ENCODE assay signal across 9 cellular contexts in genomic region chr3:2098398-2099027, GRCh38. TPM values are rescaled to one million over a fixed set of nuclear protein-coding genes. Genes with fewer than 3 reads are reported as not detected.
DNase-seq lines count a peak whose midpoint lies in the region; ATAC-seq, FAIRE-seq and TF ChIP-seq lines count a peak whose summit lies in the region.
"Had no signal": no experiment of that assay in that cellular context is flagged by ENCODE, and none has a peak within 500 bp of the region (broad histone marks: within the 10 kb centered on the region; RNA-seq: fewer than 3 reads in every experiment).

Gene CNTN4 (plus strand): TSS chr3:2098866.

- H3K36me3 Mint-ChIP-seq in astrocyte (ENCODE audit: low read depth, unreplicated experiment), result no peaks in the 10 kb centered on the region

- DNase-seq in DMS 273 (lab: John Stamatoyannopoulos, UW; ENCODE audit: unreplicated experiment), result peak; percentile 68
- no peak for DNase-seq in DMS 273 treated with DMSO at 0.1 percent for 48 hours (lab: John Stamatoyannopoulos, UW)
- peak; percentile 59 for DNase-seq in NCI-H2107 (lab: John Stamatoyannopoulos, UW)
- DNase-seq in astrocyte (ENCODE audit: low read depth), result no peak
- peak; percentile 62 to 79 for DNase-seq in left colon
- peak; percentile 3 to 4 for DNase-seq in stimulated activated CD8-positive, alpha-beta memory T cell treated with anti-CD3 and anti-CD28 coated beads, Interleukin-15, amount 100 ng/mL, for 48 hours (ENCODE audit: low read depth in 2 of 2)
- DNase-seq in HT-29 (ENCODE audit: low spot score), result no peak

- no peaks in the 10 kb centered on the region for H3K9me3 ChIP-seq in astrocyte (ENCODE audit: insufficient read depth, low read depth, low read length)

- peak within 1 kb of the TSS; percentile 69 for H3K4me2 ChIP-seq in astrocyte (ENCODE audit: low read length)

- H4K20me1 ChIP-seq in astrocyte (ENCODE audit: insufficient read depth, low read length), result no peaks in the 10 kb centered on the region

- no peaks in the 10 kb centered on the region for H3K79me2 ChIP-seq in astrocyte (ENCODE audit: insufficient read depth, low read length)

- H3K9me3 Mint-ChIP-seq in astrocyte (ENCODE audit: unreplicated experiment), result peaks cover 20% of the 10 kb centered on the region

- no peaks in the 10 kb centered on the region for H3K27me3 Mint-ChIP-seq in astrocyte (ENCODE audit: low read depth, unreplicated experiment)

- H3K36me3 ChIP-seq in astrocyte (ENCODE audit: insufficient read depth, low read length), result no peaks in the 10 kb centered on the region

- no peaks in the 10 kb centered on the region for H3K4me1 ChIP-seq in astrocyte (ENCODE audit: insufficient read depth, low read length)

- H3K27ac Mint-ChIP-seq in astrocyte (ENCODE audit: unreplicated experiment), result no peak within 1 kb of the TSS

- FAIRE-seq in astrocyte (lab: Jason Lieb, UNC), result no peak
- FAIRE-seq: A204.1 had no signal

- H3K27me3 ChIP-seq in astrocyte (ENCODE audit: insufficient read depth, low read length), result peaks cover 31% of the 10 kb centered on the region

- ATAC-seq in left colon (peak; percentile 89), GM21723 (IDR thresholded peaks at IDR 0.05; ENCODE audit: unreplicated experiment) (no peak)

- no peak for TF ChIP-seq CTCF in astrocyte (IDR thresholded peaks at IDR 0.05; ENCODE audit: insufficient read depth, low read depth, low read length)

- H3K4me1 Mint-ChIP-seq in astrocyte (ENCODE audit: low read depth, unreplicated experiment), result no peaks in the 10 kb centered on the region

- peak within 1 kb of the TSS; percentile 41 for H2AFZ ChIP-seq in astrocyte (ENCODE audit: low read depth, low read length)

- intact Hi-C loops in left colon (cut with DNase I, micrococcal nuclease), result no loop called here

- H3K4me3 ChIP-seq in astrocyte (ENCODE audit: insufficient read depth, low read depth, low read length), result peak within 1 kb of the TSS; percentile 28

- H3K27ac ChIP-seq in astrocyte (ENCODE audit: low read depth, low read length), result no peak within 1 kb of the TSS

- H3K9ac ChIP-seq in astrocyte (ENCODE audit: low read length), result no peak within 1 kb of the TSS

- no peak within 1 kb of the TSS for H3K4me3 Mint-ChIP-seq in astrocyte (ENCODE audit: unreplicated experiment)

RNA-seq across cellular contexts. Expression of gene CNTN4, which starts in this region (rescaled TPM):
- total RNA-seq in astrocyte (not detected in 2 replicates), left colon (10 to 100 TPM in 1 of 2 donors, 1 to 10 TPM in 1; 9.1 to 16.8 TPM)
- total RNA-seq in HT-29 (2014; rRNA removed; shearing (Covaris generic)), result not detected in 2 replicates

Comparison
In these comparisons a context has a peak if more than half of its experiments do, and no peak if none do; other contexts are left out.
1. RNA of gene CNTN4 (total RNA-seq): 9.1 to 16.8 TPM in left colon; not detected in astrocyte and not detected in HT-29; every median in the first group is over 10 times any median in the second.
2. DNase-seq: peak in DMS 273 (single experiment), NCI-H2107 (single experiment), left colon (2 of 2) and stimulated activated CD8-positive, alpha-beta memory T cell treated with anti-CD3 and anti-CD28 coated beads, Interleukin-15, amount 100 ng/mL, for 48 hours (2 of 2); none in DMS 273 treated with DMSO at 0.1 percent for 48 hours (single experiment), astrocyte (single experiment) and HT-29 (single experiment).